17 cellular contexts compared by ENCODE assay signal in the genomic region with DNA sequence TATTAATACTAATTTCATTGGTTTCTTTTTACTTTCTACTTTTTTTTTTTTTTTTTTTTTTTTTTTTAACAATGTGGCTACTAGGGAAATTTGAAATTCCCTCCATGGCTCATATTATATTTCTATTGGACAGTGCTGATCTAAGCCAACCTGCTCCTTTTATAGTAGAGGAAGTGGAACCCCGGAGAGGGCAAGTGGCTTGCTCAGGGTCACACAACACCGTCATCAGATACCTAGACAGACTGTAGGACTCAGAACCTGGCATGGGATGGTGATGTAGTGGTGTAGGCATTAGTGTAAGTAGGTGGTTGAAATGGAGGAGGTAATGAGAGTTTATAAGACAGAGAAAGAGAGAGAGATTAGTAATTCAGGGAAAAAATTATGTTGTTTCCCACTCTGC. TPM values are rescaled to one million over a fixed set of nuclear protein-coding genes. Genes with fewer than 3 reads are reported as not detected.
DNase-seq lines count a peak whose midpoint lies in the region; ATAC-seq, FAIRE-seq and TF ChIP-seq lines count a peak whose summit lies in the region.
"Had no signal": no experiment of that assay in that cellular context is flagged by ENCODE, and none has a peak within 500 bp of the region (broad histone marks: within the 10 kb centered on the region; RNA-seq: fewer than 3 reads in every experiment).

No MANE protein-coding gene starts in this region.

- peaks cover 2% of the 10 kb centered on the region for H3K9me3 Mint-ChIP-seq in activated B cell treated with CpG ODN at 0.5 μM for 24 hours

- H3K9me3 ChIP-seq in small intestine (ENCODE audit: control insufficient read depth, low read depth) (no peaks in the 10 kb centered on the region), T-helper 17 cell (ENCODE audit: control insufficient read depth, low read length, poor library complexity, severe bottlenecking) (no peaks in the 10 kb centered on the region)
- H3K9me3 ChIP-seq: testis had no signal

- WGBS in small intestine, 3 donors, result 35 to 43% (median 35%) methylated on average over 2 of the region's 2 CpGs

- POLR2A ChIA-PET in activated B cell treated with CpG ODN at 0.5 μM for 24 hours (lab: Charles Lee), result interaction anchor here (0.6 kb wide), 1 partner anchor 12 kb away, joined by 5 read pairs; no protein-coding TSS in a partner anchor

- CTCF ChIA-PET in activated B cell treated with CpG ODN at 0.5 μM for 24 hours (lab: Charles Lee), result no interaction called here

- H3K27ac Mint-ChIP-seq in activated B cell treated with CpG ODN at 0.5 μM for 24 hours, result no peak overlapping the region
- no peak overlapping the region for H3K27ac Mint-ChIP-seq in T-helper 17 cell

- intact Hi-C loops in activated B cell treated with CpG ODN at 0.5 μM for 24 hours (cut with micrococcal nuclease), result no loop called here

- FAIRE-seq in small intestine (lab: Jason Lieb, UNC), result no peak

- no peak for TF ChIP-seq CTCF in activated B cell treated with CpG ODN at 0.5 μM for 24 hours (IDR thresholded peaks at IDR 0.05)
- TF ChIP-seq CTCF in fibroblast of the aortic adventitia (IDR thresholded peaks at IDR 0.05; ENCODE audit: insufficient read depth, low read length), result no peak

- no peak overlapping the region for H3K4me3 ChIP-seq in fibroblast of the aortic adventitia (ENCODE audit: low read depth, low read length)
- H3K4me3 ChIP-seq in small intestine (ENCODE audit: low read depth in 1 of 2, low read length in 2 of 2), result no peak overlapping the region
- H3K4me3 ChIP-seq: testis had no signal

- H3K4me1 Mint-ChIP-seq in activated B cell treated with CpG ODN at 0.5 μM for 24 hours (peaks cover 16% of the 10 kb centered on the region), T-helper 17 cell (peaks cover 7% of the 10 kb centered on the region)

- no peaks in the 10 kb centered on the region for H3K27me3 ChIP-seq in small intestine (ENCODE audit: control insufficient read depth in 2 of 2, insufficient read depth in 2 of 2, low read length in 2 of 2)
- H3K27me3 ChIP-seq: testis had no signal

- ATAC-seq in activated B cell treated with CpG ODN at 0.5 μM for 24 hours (ENCODE audit: low read depth) (peak; percentile 25), T-helper 17 cell (no peak), GM21526 (IDR thresholded peaks at IDR 0.05; ENCODE audit: low FRiP score, unreplicated experiment) (no peak)

- no peak overlapping the region for H3K27ac ChIP-seq in small intestine (ENCODE audit: low read depth in 1 of 2, low read length in 1 of 2)
- H3K27ac ChIP-seq: HL-60 had no signal

- DNase-seq in NCI-H2196 (lab: John Stamatoyannopoulos, UW; ENCODE audit: unreplicated experiment) (peak; percentile 14), NCI-H2196 treated with DMSO at 0.1 percent for 48 hours (lab: John Stamatoyannopoulos, UW; ENCODE audit: unreplicated experiment) (no peak), activated B cell treated with CpG ODN at 0.5 μM for 24 hours (no peak), fibroblast of the aortic adventitia (ENCODE audit: low read depth) (peak; percentile 29), small intestine (peak; percentile 49), T-helper 17 cell (no peak)
- no peak for DNase-seq in stimulated activated CD4-positive, alpha-beta T cell treated with anti-CD3 and anti-CD28 coated beads, Interleukin-15, amount 100 ng/mL, for 24 hours
- DNase-seq: activated CD8-positive, alpha-beta memory T cell treated with anti-CD3 and anti-CD28 coated beads for 24 hours; DMS79; hippocampal formation; NCI-H748 treated with DMSO at 0.1 percent for 48 hours; right cardiac atrium; SW 1271; testis had no signal

- H3K4me1 ChIP-seq in small intestine (ENCODE audit: control insufficient read depth in 2 of 2, insufficient read depth in 1 of 2, low read depth in 1 of 2, low read length in 1 of 2), result peaks cover 0 to 6% of the 10 kb centered on the region in 2 donors
- H3K4me1 ChIP-seq: testis had no signal

- no peaks in the 10 kb centered on the region for H3K36me3 ChIP-seq in small intestine (ENCODE audit: control insufficient read depth in 2 of 2, insufficient read depth in 2 of 2, low read length in 2 of 2)

- no peak overlapping the region for H3K4me3 Mint-ChIP-seq in activated B cell treated with CpG ODN at 0.5 μM for 24 hours
- no peak overlapping the region for H3K4me3 Mint-ChIP-seq in T-helper 17 cell

- H3K36me3 Mint-ChIP-seq in activated B cell treated with CpG ODN at 0.5 μM for 24 hours (ENCODE audit: low read depth) (no peaks in the 10 kb centered on the region), T-helper 17 cell (ENCODE audit: low read depth) (peaks cover 4% of the 10 kb centered on the region)
- H3K36me3 Mint-ChIP-seq: activated naive CD4-positive, alpha-beta T cell treated with anti-CD3 and anti-CD28 coated beads, Interleukin-2, amount 50 U/mL, for 24 hours had no signal

- H3K27me3 Mint-ChIP-seq in activated B cell treated with CpG ODN at 0.5 μM for 24 hours (peaks cover 5% of the 10 kb centered on the region), T-helper 17 cell (peaks cover 19% of the 10 kb centered on the region)

RNA-seq across cellular contexts. Expression of a gene that starts 10.8 kb away (rescaled TPM):
- 0.22 and 0.67 TPM in 2 replicates for total RNA-seq in activated B cell treated with CpG ODN at 0.5 μM for 24 hours
- total RNA-seq in fibroblast of the aortic adventitia (ENCODE audit: low replicate concordance), result 5.8 and 13.6 TPM in 2 replicates
- polyA plus RNA-seq in small intestine, result 1 to 10 TPM in 1 of 3 donors, under 1 TPM in 2; 0.22 to 3.0 (median 0.81) TPM
- 1 to 10 TPM in 1 of 2 donors, under 1 TPM in 1; 0.60 to 1.7 TPM for total RNA-seq in T-helper 17 cell

Comparison
In these comparisons a context has a peak if more than half of its experiments do, and no peak if none do; other contexts are left out.
1. DNase-seq: peak in NCI-H2196 (single experiment), fibroblast of the aortic adventitia (single experiment) and small intestine (single experiment); none in NCI-H2196 treated with DMSO at 0.1 percent for 48 hours (single experiment), activated B cell treated with CpG ODN at 0.5 μM for 24 hours (single experiment), T-helper 17 cell (0 of 3) and stimulated activated CD4-positive, alpha-beta T cell treated with anti-CD3 and anti-CD28 coated beads, Interleukin-15, amount 100 ng/mL, for 24 hours (single experiment).